In the genomic region with DNA sequence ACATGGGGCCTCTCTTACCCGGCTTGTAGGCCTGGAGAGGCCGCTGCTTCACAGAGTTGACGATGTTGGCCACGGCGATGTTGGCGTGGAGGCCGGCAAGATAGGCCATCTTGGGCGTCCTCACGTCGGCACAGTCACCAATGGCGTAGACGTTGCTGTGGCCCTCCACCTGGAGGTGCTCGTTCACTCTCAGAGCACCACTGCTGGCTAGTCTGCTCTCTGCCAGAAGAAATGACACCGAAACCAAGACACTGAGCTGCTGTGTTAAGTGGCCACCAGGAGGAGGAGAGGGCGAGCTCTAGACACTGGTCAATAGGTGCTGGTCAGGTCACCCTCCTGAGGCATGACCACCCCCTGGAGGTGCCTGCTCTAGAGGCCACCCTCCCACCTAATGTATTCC, we compare ENCODE assay signal across 23 cellular contexts.
"Had no signal": no experiment of that assay in that cellular context is flagged by ENCODE, and none has a peak within 500 bp of the region (broad histone marks: within the 10 kb centered on the region; RNA-seq: fewer than 3 reads in every experiment).

No MANE protein-coding gene starts in this region.

- H3K9me3 Mint-ChIP-seq: activated B cell treated with CpG ODN at 0.5 μM for 24 hours; activated CD4-positive, alpha-beta memory T cell treated with anti-CD3 and anti-CD28 coated beads for 36 hours; activated naive CD8-positive, alpha-beta T cell treated with anti-CD3 and anti-CD28 coated beads, Interleukin-2, amount 10 ng/mL, durations not matched to agents 7 days and 5 days; immature natural killer cell; neural crest cell; stimulated activated naive CD8-positive, alpha-beta T cell treated with anti-CD3 and anti-CD28 coated beads, Interleukin-15, amount 100 ng/mL, for 72 hours; T-helper 2 cell treated with Interferon-gamma antibody and Interleukin-4, amounts not matched to agents 5 μg/mL and 100 μg/mL, for 36 hours; type B pancreatic cell had no signal

- H3K36me3 ChIP-seq: colonic mucosa had no signal

- H3K9me3 ChIP-seq: body of pancreas, colonic mucosa, heart right ventricle, psoas muscle had no signal

- DNase-seq: activated B cell treated with CpG ODN at 0.5 μM for 24 hours; activated CD4-positive, alpha-beta memory T cell treated with anti-CD3 and anti-CD28 coated beads for 36 hours; activated CD4-positive, alpha-beta T cell treated with anti-CD3 and anti-CD28 coated beads for 4 hours; activated naive CD4-positive, alpha-beta T cell; activated naive CD8-positive, alpha-beta T cell treated with anti-CD3 and anti-CD28 coated beads, Interleukin-2, amount 10 ng/mL, durations not matched to agents 7 days and 5 days; activated T-cell treated with anti-CD3 and anti-CD28 coated beads for 4 hours; body of pancreas; central memory CD4-positive, alpha-beta T cell; colonic mucosa; heart right ventricle; immature natural killer cell; kidney glomerular epithelial cell; left ventricle myocardium superior; psoas muscle; right cardiac atrium; stimulated activated CD4-positive, alpha-beta T cell treated with anti-CD3 and anti-CD28 coated beads, Interleukin-15, amount 100 ng/mL, for 24 hours; stimulated activated CD4-positive, alpha-beta T cell treated with anti-CD3 and anti-CD28 coated beads, Interleukin-4, amount 100 ng/mL, for 1 hour; stimulated activated naive CD8-positive, alpha-beta T cell treated with anti-CD3 and anti-CD28 coated beads, Interleukin-15, amount 100 ng/mL, for 72 hours had no signal

- H3K27me3 ChIP-seq: body of pancreas, colonic mucosa, heart right ventricle had no signal

- ATAC-seq: body of pancreas; esophagus mucosa; heart right ventricle; left ventricle myocardium superior; psoas muscle; right cardiac atrium; stimulated activated naive CD8-positive, alpha-beta T cell treated with anti-CD3 and anti-CD28 coated beads, Interleukin-15, amount 100 ng/mL, for 72 hours had no signal

- H3K27ac ChIP-seq: body of pancreas, colonic mucosa, heart right ventricle, psoas muscle, skin epidermis had no signal

- H3K4me3 Mint-ChIP-seq: activated B cell treated with CpG ODN at 0.5 μM for 24 hours; activated CD4-positive, alpha-beta memory T cell treated with anti-CD3 and anti-CD28 coated beads for 36 hours; activated naive CD8-positive, alpha-beta T cell treated with anti-CD3 and anti-CD28 coated beads, Interleukin-2, amount 10 ng/mL, durations not matched to agents 7 days and 5 days; immature natural killer cell; neural crest cell; stimulated activated naive CD8-positive, alpha-beta T cell treated with anti-CD3 and anti-CD28 coated beads, Interleukin-15, amount 100 ng/mL, for 72 hours; T-helper 2 cell treated with Interferon-gamma antibody and Interleukin-4, amounts not matched to agents 5 μg/mL and 100 μg/mL, for 36 hours; type B pancreatic cell had no signal

- H3K4me3 ChIP-seq: body of pancreas, colonic mucosa, heart right ventricle, psoas muscle, skin epidermis had no signal

- H3K27me3 Mint-ChIP-seq: activated B cell treated with CpG ODN at 0.5 μM for 24 hours; activated CD4-positive, alpha-beta memory T cell treated with anti-CD3 and anti-CD28 coated beads for 36 hours; activated naive CD8-positive, alpha-beta T cell treated with anti-CD3 and anti-CD28 coated beads, Interleukin-2, amount 10 ng/mL, durations not matched to agents 7 days and 5 days; stimulated activated naive CD8-positive, alpha-beta T cell treated with anti-CD3 and anti-CD28 coated beads, Interleukin-15, amount 100 ng/mL, for 72 hours; type B pancreatic cell had no signal

- H3K4me1 ChIP-seq: body of pancreas, colonic mucosa had no signal

- H3K4me1 Mint-ChIP-seq: neural crest cell had no signal

- H3K27ac Mint-ChIP-seq: activated B cell treated with CpG ODN at 0.5 μM for 24 hours; activated CD4-positive, alpha-beta memory T cell treated with anti-CD3 and anti-CD28 coated beads for 36 hours; activated naive CD8-positive, alpha-beta T cell treated with anti-CD3 and anti-CD28 coated beads, Interleukin-2, amount 10 ng/mL, durations not matched to agents 7 days and 5 days; immature natural killer cell; T-helper 2 cell treated with Interferon-gamma antibody and Interleukin-4, amounts not matched to agents 5 μg/mL and 100 μg/mL, for 36 hours; type B pancreatic cell had no signal
